13 cellular contexts compared by ENCODE assay signal in the genomic region with DNA sequence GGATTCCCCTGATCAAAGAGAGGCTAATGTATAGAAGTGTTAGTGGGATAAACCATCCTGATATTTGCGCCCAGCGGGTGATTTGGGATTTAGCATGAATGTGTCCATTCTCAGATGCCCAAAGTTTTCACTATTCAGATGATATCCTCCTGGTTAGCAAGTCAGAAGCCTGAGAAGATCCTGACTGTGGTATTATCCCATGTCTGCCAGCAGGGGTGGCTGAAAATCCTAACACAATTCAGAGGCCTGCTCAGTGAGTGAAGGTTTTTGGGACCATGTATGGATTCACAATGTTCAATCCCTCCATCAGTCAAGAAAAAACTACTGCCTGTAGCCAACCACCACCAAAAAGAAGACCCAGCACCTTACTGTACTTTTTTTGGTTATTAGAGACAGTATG. TPM values are rescaled to one million over a fixed set of nuclear protein-coding genes. Genes with fewer than 3 reads are reported as not detected.
DNase-seq lines count a peak whose midpoint lies in the region; ATAC-seq and TF ChIP-seq lines count a peak whose summit lies in the region.
"Had no signal": no experiment of that assay in that cellular context is flagged by ENCODE, and none has a peak within 500 bp of the region (broad histone marks: within the 10 kb centered on the region; RNA-seq: fewer than 3 reads in every experiment).

No MANE protein-coding gene starts in this region.

- H3K4me1 ChIP-seq in GM23338 (ENCODE audit: insufficient read depth) (no peaks in the 10 kb centered on the region), gastroesophageal sphincter (no peaks in the 10 kb centered on the region)

- DNase-seq in DMS 273 (lab: John Stamatoyannopoulos, UW; ENCODE audit: unreplicated experiment) (peak; percentile 14), DMS 273 treated with DMSO at 0.1 percent for 48 hours (lab: John Stamatoyannopoulos, UW) (no peak), GM23338 (ENCODE audit: low spot score) (peak; percentile 20), memory B cell (ENCODE audit: low spot score in 2 of 2) (no peak), NCI-H82 (lab: John Stamatoyannopoulos, UW) (no peak), NK-92 (lab: John Stamatoyannopoulos, UW; ENCODE audit: unreplicated experiment) (no peak)
- DNase-seq: activated CD4-positive, CD25-positive, alpha-beta regulatory T cell; GDM1 had no signal

- H3K27me3 ChIP-seq in GM23338 (ENCODE audit: insufficient read depth) (no peaks in the 10 kb centered on the region), gastroesophageal sphincter (no peaks in the 10 kb centered on the region)
- H3K27me3 ChIP-seq: ovary had no signal

- no peak for TF ChIP-seq POLR2A in gastroesophageal sphincter (IDR thresholded peaks at IDR 0.05)

- H3K4me1 Mint-ChIP-seq in GM23338 (no peaks in the 10 kb centered on the region), memory B cell (peaks cover 13% of the 10 kb centered on the region)
- H3K4me1 Mint-ChIP-seq in activated T-helper 17 cell treated with anti-CD3 and anti-CD28 coated beads, Interleukin-2, amount 50 U/mL, for 72 hours, result peaks cover 18% of the 10 kb centered on the region

- TF ChIP-seq CTCF in GM23338 (conservative IDR thresholded peaks at IDR 0.05; ENCODE audit: low read depth in 2 of 2) (peak; percentile 46 to 54), gastroesophageal sphincter (IDR thresholded peaks at IDR 0.05) (no peak)

- H3K27me3 Mint-ChIP-seq in GM23338 (ENCODE audit: insufficient read depth, low read depth, poor library complexity), result peaks cover 5% of the 10 kb centered on the region
- H3K27me3 Mint-ChIP-seq in activated T-helper 17 cell treated with anti-CD3 and anti-CD28 coated beads, Interleukin-2, amount 50 U/mL, for 72 hours, result no peaks in the 10 kb centered on the region
- no peaks in the 10 kb centered on the region for H3K27me3 Mint-ChIP-seq in memory B cell

- peak; percentile 59; the same call in 2 of the 3 replicates for ATAC-seq in GM23338
- ATAC-seq in activated T-helper 17 cell treated with anti-CD3 and anti-CD28 coated beads, Interleukin-2, amount 50 U/mL, for 72 hours (replicated peaks), result no peak
- peak; percentile 27 for ATAC-seq in memory B cell (ENCODE audit: low read depth)
- no peak for ATAC-seq in gastroesophageal sphincter

- H3K4me3 Mint-ChIP-seq in GM23338, result no peak overlapping the region
- H3K4me3 Mint-ChIP-seq in activated T-helper 17 cell treated with anti-CD3 and anti-CD28 coated beads, Interleukin-2, amount 50 U/mL, for 72 hours, result peak overlapping the region; percentile 53
- peak overlapping the region; percentile 17 for H3K4me3 Mint-ChIP-seq in memory B cell

- no peak overlapping the region for H3K27ac Mint-ChIP-seq in GM23338
- peak overlapping the region; percentile 46 for H3K27ac Mint-ChIP-seq in activated T-helper 17 cell treated with anti-CD3 and anti-CD28 coated beads, Interleukin-2, amount 50 U/mL, for 72 hours
- H3K27ac Mint-ChIP-seq in memory B cell, result peak overlapping the region; percentile 62

- no peak for TF ChIP-seq EP300 in gastroesophageal sphincter (IDR thresholded peaks at IDR 0.05)

- no peaks in the 10 kb centered on the region for H4K20me1 ChIP-seq in GM23338 (replicated peaks; ENCODE audit: insufficient read depth)

- H3K4me2 ChIP-seq in GM23338, result no peak overlapping the region

- H3K79me2 ChIP-seq in GM23338 (replicated peaks; ENCODE audit: insufficient read depth), result no peaks in the 10 kb centered on the region

- H3K36me3 Mint-ChIP-seq in GM23338 (ENCODE audit: low read depth) (no peaks in the 10 kb centered on the region), memory B cell (no peaks in the 10 kb centered on the region)
- no peaks in the 10 kb centered on the region for H3K36me3 Mint-ChIP-seq in activated T-helper 17 cell treated with anti-CD3 and anti-CD28 coated beads, Interleukin-2, amount 50 U/mL, for 72 hours (ENCODE audit: low read depth)

- H3K9me3 Mint-ChIP-seq in GM23338 (no peaks in the 10 kb centered on the region), memory B cell (no peaks in the 10 kb centered on the region)
- no peaks in the 10 kb centered on the region for H3K9me3 Mint-ChIP-seq in activated T-helper 17 cell treated with anti-CD3 and anti-CD28 coated beads, Interleukin-2, amount 50 U/mL, for 72 hours

- H3K9me3 ChIP-seq in gastroesophageal sphincter, result no peaks in the 10 kb centered on the region
- H3K9me3 ChIP-seq: ovary had no signal

- 0 out of 2 replicates have a peak, but pooled peaks cover 3% of the 10 kb centered on the region for H3K9me2 ChIP-seq in GM23338 (ENCODE audit: insufficient read depth)

- no peak overlapping the region for H2AFZ ChIP-seq in GM23338

- no peaks in the 10 kb centered on the region for H3F3A ChIP-seq in GM23338 (replicated peaks; ENCODE audit: low read depth)

- 100% methylated on average over 1 to 2 of the region's 2 CpGs for WGBS in gastroesophageal sphincter (ENCODE audit: low coverage in 1 of 2), 2 donors

- H3K27ac ChIP-seq in GM23338 (ENCODE audit: low read depth), result no peak overlapping the region
- no peak overlapping the region for H3K27ac ChIP-seq in gastroesophageal sphincter
- H3K27ac ChIP-seq: 22Rv1, ovary had no signal

- H3K36me3 ChIP-seq in GM23338 (ENCODE audit: insufficient read depth) (no peaks in the 10 kb centered on the region), gastroesophageal sphincter (no peaks in the 10 kb centered on the region)
- H3K36me3 ChIP-seq: ovary had no signal

- H3K4me3 ChIP-seq in GM23338 (no peak overlapping the region), gastroesophageal sphincter (no peak overlapping the region)
- H3K4me3 ChIP-seq: ovary had no signal

TF ChIP-seq in GM23338, 12 proteins besides CTCF, POLR2A, EP300 and RAD21 (continues in another document):
- TF ChIP-seq EZH2phosphoT487 (IDR thresholded peaks at IDR 0.05; ENCODE audit: unreplicated experiment), result no peak
- TF ChIP-seq, protein P1, sequence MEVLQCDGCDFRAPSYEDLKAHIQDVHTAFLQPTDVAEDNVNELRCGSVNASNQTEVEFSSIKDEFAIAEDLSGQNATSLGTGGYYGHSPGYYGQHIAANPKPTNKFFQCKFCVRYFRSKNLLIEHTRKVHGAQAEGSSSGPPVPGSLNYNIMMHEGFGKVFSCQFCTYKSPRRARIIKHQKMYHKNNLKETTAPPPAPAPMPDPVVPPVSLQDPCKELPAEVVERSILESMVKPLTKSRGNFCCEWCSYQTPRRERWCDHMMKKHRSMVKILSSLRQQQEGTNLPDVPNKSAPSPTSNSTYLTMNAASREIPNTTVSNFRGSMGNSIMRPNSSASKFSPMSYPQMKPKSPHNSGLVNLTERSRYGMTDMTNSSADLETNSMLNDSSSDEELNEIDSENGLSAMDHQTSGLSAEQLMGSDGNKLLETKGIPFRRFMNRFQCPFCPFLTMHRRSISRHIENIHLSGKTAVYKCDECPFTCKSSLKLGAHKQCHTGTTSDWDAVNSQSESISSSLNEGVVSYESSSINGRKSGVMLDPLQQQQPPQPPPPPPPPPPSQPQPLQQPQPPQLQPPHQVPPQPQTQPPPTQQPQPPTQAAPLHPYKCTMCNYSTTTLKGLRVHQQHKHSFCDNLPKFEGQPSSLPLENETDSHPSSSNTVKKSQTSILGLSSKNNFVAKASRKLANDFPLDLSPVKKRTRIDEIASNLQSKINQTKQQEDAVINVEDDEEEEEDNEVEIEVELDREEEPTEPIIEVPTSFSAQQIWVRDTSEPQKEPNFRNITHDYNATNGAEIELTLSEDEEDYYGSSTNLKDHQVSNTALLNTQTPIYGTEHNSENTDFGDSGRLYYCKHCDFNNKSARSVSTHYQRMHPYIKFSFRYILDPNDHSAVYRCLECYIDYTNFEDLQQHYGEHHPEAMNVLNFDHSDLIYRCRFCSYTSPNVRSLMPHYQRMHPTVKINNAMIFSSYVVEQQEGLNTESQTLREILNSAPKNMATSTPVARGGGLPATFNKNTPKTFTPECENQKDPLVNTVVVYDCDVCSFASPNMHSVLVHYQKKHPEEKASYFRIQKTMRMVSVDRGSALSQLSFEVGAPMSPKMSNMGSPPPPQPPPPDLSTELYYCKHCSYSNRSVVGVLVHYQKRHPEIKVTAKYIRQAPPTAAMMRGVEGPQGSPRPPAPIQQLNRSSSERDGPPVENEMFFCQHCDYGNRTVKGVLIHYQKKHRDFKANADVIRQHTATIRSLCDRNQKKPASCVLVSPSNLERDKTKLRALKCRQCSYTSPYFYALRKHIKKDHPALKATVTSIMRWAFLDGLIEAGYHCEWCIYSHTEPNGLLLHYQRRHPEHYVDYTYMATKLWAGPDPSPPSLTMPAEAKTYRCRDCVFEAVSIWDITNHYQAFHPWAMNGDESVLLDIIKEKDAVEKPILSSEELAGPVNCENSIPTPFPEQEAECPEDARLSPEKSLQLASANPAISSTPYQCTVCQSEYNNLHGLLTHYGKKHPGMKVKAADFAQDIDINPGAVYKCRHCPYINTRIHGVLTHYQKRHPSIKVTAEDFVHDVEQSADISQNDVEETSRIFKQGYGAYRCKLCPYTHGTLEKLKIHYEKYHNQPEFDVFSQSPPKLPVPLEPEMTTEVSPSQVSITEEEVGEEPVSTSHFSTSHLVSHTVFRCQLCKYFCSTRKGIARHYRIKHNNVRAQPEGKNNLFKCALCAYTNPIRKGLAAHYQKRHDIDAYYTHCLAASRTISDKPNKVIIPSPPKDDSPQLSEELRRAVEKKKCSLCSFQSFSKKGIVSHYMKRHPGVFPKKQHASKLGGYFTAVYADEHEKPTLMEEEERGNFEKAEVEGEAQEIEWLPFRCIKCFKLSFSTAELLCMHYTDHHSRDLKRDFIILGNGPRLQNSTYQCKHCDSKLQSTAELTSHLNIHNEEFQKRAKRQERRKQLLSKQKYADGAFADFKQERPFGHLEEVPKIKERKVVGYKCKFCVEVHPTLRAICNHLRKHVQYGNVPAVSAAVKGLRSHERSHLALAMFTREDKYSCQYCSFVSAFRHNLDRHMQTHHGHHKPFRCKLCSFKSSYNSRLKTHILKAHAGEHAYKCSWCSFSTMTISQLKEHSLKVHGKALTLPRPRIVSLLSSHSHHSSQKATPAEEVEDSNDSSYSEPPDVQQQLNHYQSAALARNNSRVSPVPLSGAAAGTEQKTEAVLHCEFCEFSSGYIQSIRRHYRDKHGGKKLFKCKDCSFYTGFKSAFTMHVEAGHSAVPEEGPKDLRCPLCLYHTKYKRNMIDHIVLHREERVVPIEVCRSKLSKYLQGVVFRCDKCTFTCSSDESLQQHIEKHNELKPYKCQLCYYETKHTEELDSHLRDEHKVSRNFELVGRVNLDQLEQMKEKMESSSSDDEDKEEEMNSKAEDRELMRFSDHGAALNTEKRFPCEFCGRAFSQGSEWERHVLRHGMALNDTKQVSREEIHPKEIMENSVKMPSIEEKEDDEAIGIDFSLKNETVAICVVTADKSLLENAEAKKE (CRISPR knock-in tag; IDR thresholded peaks at IDR 0.05), result no peak
- TF ChIP-seq NANOG (IDR thresholded peaks at IDR 0.05; ENCODE audit: borderline replicate concordance), result no peak
- TF ChIP-seq JUNB (IDR thresholded peaks at IDR 0.05; ENCODE audit: unreplicated experiment), result no peak
- TF ChIP-seq STAT1 (IDR thresholded peaks at IDR 0.05; ENCODE audit: unreplicated experiment), result no peak

RNA-seq across cellular contexts. Expression of a gene that starts 34.1 kb away (rescaled TPM):
- not detected in 2 replicates for total RNA-seq in GM23338 (2014; rRNA removed; shearing (Covaris generic))
- polyA plus RNA-seq in GM23338 (2016; fragmentation: Nextera tagmentation; extraction: Ambion mirVana), result not detected in 2 replicates
- total RNA-seq in activated T-helper 17 cell treated with anti-CD3 and anti-CD28 coated beads, Interleukin-2, amount 50 U/mL, for 72 hours, result not detected
- total RNA-seq in gastroesophageal sphincter, result not detected
- total RNA-seq: lower leg skin, ovary had no signal
- polyA plus RNA-seq: ovary had no signal

Comparison
In these comparisons a context has a peak if more than half of its experiments do, and no peak if none do; other contexts are left out.
1. DNase-seq: peak in DMS 273 (single experiment) and GM23338 (single experiment); none in DMS 273 treated with DMSO at 0.1 percent for 48 hours (single experiment), memory B cell (0 of 2), NCI-H82 (single experiment) and NK-92 (single experiment).
2. ATAC-seq: peak in GM23338 (single experiment) and memory B cell (single experiment); none in activated T-helper 17 cell treated with anti-CD3 and anti-CD28 coated beads, Interleukin-2, amount 50 U/mL, for 72 hours (single experiment) and gastroesophageal sphincter (single experiment).
3. CTCF ChIP-seq: peak in GM23338 (2 of 2); none in gastroesophageal sphincter (0 of 4).